Comparison of ENCODE assay signal across 8 cellular contexts in genomic region chr17:29292071-29292991, GRCh38. TPM values are rescaled to one million over a fixed set of nuclear protein-coding genes. Genes with fewer than 3 reads are reported as not detected.
A peak's percentile ranks its signal among the peaks of the same experiment; 100 is the strongest.
DNase-seq lines count a peak whose midpoint lies in the region; ATAC-seq and TF ChIP-seq lines count a peak whose summit lies in the region.

No MANE protein-coding gene starts in this region.

- no peaks in the 10 kb centered on the region for H3K27me3 ChIP-seq in adrenal gland
- H3K27me3 ChIP-seq in upper lobe of left lung: no peaks in the 10 kb centered on the region

- DNase-seq in Caki2 (ENCODE audit: low read depth) (peak; percentile 51), HS-27A (ENCODE audit: low read depth) (peak; percentile 11), SW480 (ENCODE audit: low spot score) (peak; percentile 60), adrenal gland (peak; percentile 63 to 82 (median 75)), left cardiac atrium (peak; percentile 79), progenitor cell of endocrine pancreas (ENCODE audit: low spot score, unreplicated experiment) (peak; percentile 31), upper lobe of left lung (peak; percentile 81 to 91), DMS153 treated with DMSO at 0.1 percent for 48 hours (lab: John Stamatoyannopoulos, UW; ENCODE audit: unreplicated experiment) (no peak)

- H3K27me3 Mint-ChIP-seq in progenitor cell of endocrine pancreas: no peaks in the 10 kb centered on the region

- peak in 1 of 2 donors; percentile 28 for TF ChIP-seq POLR2A in adrenal gland (IDR thresholded peaks at IDR 0.05)
- peak in 1 of 4 donors; percentile 43 for TF ChIP-seq POLR2A in upper lobe of left lung (IDR thresholded peaks at IDR 0.05)

- TF ChIP-seq CTCF in adrenal gland (IDR thresholded peaks at IDR 0.05) (no peak), progenitor cell of endocrine pancreas (IDR thresholded peaks at IDR 0.05; ENCODE audit: unreplicated experiment) (no peak), upper lobe of left lung (IDR thresholded peaks at IDR 0.05) (no peak)

- no peak for TF ChIP-seq EP300 in upper lobe of left lung (IDR thresholded peaks at IDR 0.05)

- H3K36me3 Mint-ChIP-seq in progenitor cell of endocrine pancreas (ENCODE audit: insufficient read depth): peaks cover 12% of the 10 kb centered on the region

- ATAC-seq in left cardiac atrium (peak; percentile 5 to 34), upper lobe of left lung (ENCODE audit: low FRiP score in 2 of 2) (peak in 1 of 2 donors; percentile 38)

- H3K36me3 ChIP-seq in adrenal gland (replicated peaks in 1 of 2) (peaks cover 0 to 15% of the 10 kb centered on the region in 2 donors), upper lobe of left lung (peaks cover 0 to 31% (median 6%) of the 10 kb centered on the region in 4 donors)

- in situ Hi-C loops in Caki2 (cut with HindIII; ENCODE audit: low pct_unique_long_range_greater_than_20kb, low sequenced_read_pairs): no loop called here

- no peaks in the 10 kb centered on the region for H3K9me3 Mint-ChIP-seq in progenitor cell of endocrine pancreas (ENCODE audit: low read depth)

- H3K4me3 Mint-ChIP-seq in progenitor cell of endocrine pancreas (ENCODE audit: low read depth): peak overlapping the region; percentile 100

- 1 to 3% (median 1%) methylated on average over 17 to 76 of the region's 77 CpGs for WGBS in adrenal gland, 4 donors
- 1 to 2% methylated on average over 17 to 27 of the region's 77 CpGs for WGBS in upper lobe of left lung, 2 donors

- peak overlapping the region; percentile 100 for H3K27ac Mint-ChIP-seq in progenitor cell of endocrine pancreas

- H3K27ac ChIP-seq in adrenal gland (peak overlapping the region; percentile 97 to 99 (median 99)), upper lobe of left lung (peak overlapping the region; percentile 97 to 98 (median 98))

- H3K9me3 ChIP-seq in adrenal gland (replicated peaks in 1 of 3): no peaks in the 10 kb centered on the region
- no peaks in the 10 kb centered on the region for H3K9me3 ChIP-seq in upper lobe of left lung

- H3K4me1 Mint-ChIP-seq in progenitor cell of endocrine pancreas (ENCODE audit: low read depth): peaks cover 29% of the 10 kb centered on the region

- intact Hi-C loops in adrenal gland (cut with DNase I) (loop anchor here in 1 of 2 donors (5.0 to 10.0 kb wide), 2 partner anchors 48 to 140 kb away; partner anchors contain the start of gene CRYBA1), left cardiac atrium (cut with DNase I) (loop anchor here in 1 of 2 donors (5.0 kb wide), 1 partner anchor 145 kb away; no protein-coding TSS in a partner anchor)

- H3K4me3 ChIP-seq in adrenal gland: peak overlapping the region; percentile 54 to 94 (median 90)
- peak overlapping the region; percentile 61 to 96 (median 87) for H3K4me3 ChIP-seq in upper lobe of left lung

- H3K4me1 ChIP-seq in adrenal gland (replicated peaks in 1 of 2) (peaks cover 26 to 52% of the 10 kb centered on the region in 2 donors), upper lobe of left lung (peaks cover 34 to 45% (median 39%) of the 10 kb centered on the region in 4 donors)

RNA-seq across cellular contexts. Expression of gene NUFIP2, which starts 1.6 kb away (rescaled TPM):
- total RNA-seq in Caki2 (2014; rRNA removed; shearing (Covaris generic); ENCODE audit: low replicate concordance): 14.5 and 15.1 TPM in 2 replicates
- total RNA-seq in adrenal gland (10 to 100 TPM; 22.2 to 84.5 (median 44.6) TPM), left cardiac atrium (10 to 100 TPM; 31.8 to 48.3 TPM), progenitor cell of endocrine pancreas (50.8 and 52.8 TPM in 2 replicates), upper lobe of left lung (10 to 100 TPM; 17.9 to 85.9 (median 38.4) TPM)
- 10 to 100 TPM in 2 of 3 donors, 1 to 10 TPM in 1; 5.8 to 54.1 (median 12.5) TPM for polyA plus RNA-seq in adrenal gland

RNA-seq across cellular contexts. Expression of gene CRYBA1, which starts 45.7 kb away (rescaled TPM):
- total RNA-seq in Caki2 (2014; rRNA removed; shearing (Covaris generic); ENCODE audit: low replicate concordance): not detected in 2 replicates
- total RNA-seq in adrenal gland: not detected
- not detected for polyA plus RNA-seq in adrenal gland
- not detected for total RNA-seq in left cardiac atrium
- total RNA-seq in progenitor cell of endocrine pancreas: not detected in 2 replicates
- not detected for total RNA-seq in upper lobe of left lung
